In the genomic region with DNA sequence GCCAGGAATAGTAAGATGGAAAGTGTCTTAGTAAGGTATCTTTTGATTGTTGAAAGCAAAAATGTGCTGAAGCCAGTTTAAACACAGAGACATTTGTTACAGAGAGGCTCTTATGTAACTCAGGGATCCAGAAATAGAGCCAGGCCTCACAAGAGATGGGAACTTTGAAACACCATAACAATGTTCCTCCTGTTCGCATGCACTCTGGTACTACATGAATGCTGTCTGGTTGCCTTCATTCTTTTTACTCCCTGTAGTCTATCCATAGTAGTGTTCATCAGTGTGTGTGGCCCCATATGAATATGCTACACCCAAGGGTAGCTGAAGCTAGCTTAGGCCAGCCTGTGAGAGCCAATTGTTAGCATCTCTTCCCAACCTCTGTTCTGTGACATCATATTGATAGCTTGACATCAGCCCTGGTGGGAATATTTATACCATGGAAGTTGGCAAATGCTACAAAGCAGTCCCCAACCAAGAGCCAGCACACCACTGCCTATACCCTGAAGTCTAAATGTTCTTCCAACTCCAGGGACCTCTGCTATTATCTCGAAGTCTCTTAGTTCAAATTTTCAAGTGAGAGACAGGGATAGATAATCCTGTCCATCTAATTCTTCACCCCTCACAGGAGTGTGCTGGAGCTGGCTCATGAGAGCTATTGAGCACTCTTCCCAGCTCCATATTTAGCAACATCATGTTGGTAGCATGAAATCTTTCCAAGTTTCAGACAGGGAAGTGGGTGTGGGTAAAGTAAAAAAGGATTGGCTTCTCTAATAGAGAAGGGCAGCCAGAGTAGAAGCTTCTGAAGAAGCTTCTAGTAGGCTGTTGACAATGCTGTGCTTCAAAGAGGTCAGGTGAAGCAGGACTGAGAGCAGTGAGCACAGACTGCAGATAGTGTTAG, we compare ENCODE assay signal across 22 cellular contexts. TPM values are rescaled to one million over a fixed set of nuclear protein-coding genes. Genes with fewer than 3 reads are reported as not detected.
DNase-seq lines count a peak whose midpoint lies in the region; ATAC-seq, FAIRE-seq and TF ChIP-seq lines count a peak whose summit lies in the region.
"Had no signal": no experiment of that assay in that cellular context is flagged by ENCODE, and none has a peak within 500 bp of the region (broad histone marks: within the 10 kb centered on the region; RNA-seq: fewer than 3 reads in every experiment).

No MANE protein-coding gene starts in this region.

- no peaks in the 10 kb centered on the region for H3K27me3 Mint-ChIP-seq in stimulated activated naive CD8-positive, alpha-beta T cell treated with anti-CD3 and anti-CD28 coated beads, Interleukin-15, Interleukin-2, amounts not matched to agents 100 ng/mL and 50 ng/mL, for 24 hours
- no peaks in the 10 kb centered on the region for H3K27me3 Mint-ChIP-seq in stimulated activated naive CD8-positive, alpha-beta T cell treated with anti-CD3 and anti-CD28 coated beads, Interleukin-15, amount 100 ng/mL, for 72 hours
- no peaks in the 10 kb centered on the region for H3K27me3 Mint-ChIP-seq in nephron progenitor cell (ENCODE audit: low read depth, poor library complexity)
- H3K27me3 Mint-ChIP-seq: activated naive CD4-positive, alpha-beta T cell treated with anti-CD3 and anti-CD28 coated beads, Interleukin-2, amount 50 U/mL, for 24 hours had no signal

- H3K4me3 Mint-ChIP-seq in stimulated activated naive CD8-positive, alpha-beta T cell treated with anti-CD3 and anti-CD28 coated beads, Interleukin-15, Interleukin-2, amounts not matched to agents 100 ng/mL and 50 ng/mL, for 24 hours, result no peak overlapping the region
- H3K4me3 Mint-ChIP-seq in stimulated activated naive CD8-positive, alpha-beta T cell treated with anti-CD3 and anti-CD28 coated beads, Interleukin-15, amount 100 ng/mL, for 72 hours, result no peak overlapping the region
- no peak overlapping the region for H3K4me3 Mint-ChIP-seq in nephron progenitor cell
- H3K4me3 Mint-ChIP-seq: activated naive CD4-positive, alpha-beta T cell treated with anti-CD3 and anti-CD28 coated beads, Interleukin-2, amount 50 U/mL, for 24 hours; mesothelial cell of epicardium had no signal

- no peak for DNase-seq in stimulated activated naive CD8-positive, alpha-beta T cell treated with anti-CD3 and anti-CD28 coated beads, Interleukin-15, amount 100 ng/mL, for 72 hours
- DNase-seq in heart left ventricle (no peak), nephron progenitor cell (no peak), ascending aorta (ENCODE audit: low spot score in 2 of 2) (no peak), H54 (ENCODE audit: insufficient read length, low spot score) (no peak), cortex of kidney (lab: John Stamatoyannopoulos, UW) (no peak)
- DNase-seq: activated CD4-positive, CD25-positive, alpha-beta regulatory T cell; body of pancreas; NCI-H1105; NCI-H2081; posterior cingulate gyrus; stimulated activated CD4-positive, alpha-beta T cell treated with anti-CD3 and anti-CD28 coated beads, Interleukin-4, amount 100 ng/mL, for 24 hours; T1000 had no signal

- H3K27ac ChIP-seq in heart left ventricle, result peak overlapping the region in 11 of 12 donors; percentile 30 to 80 (median 69)
- no peak overlapping the region for H3K27ac ChIP-seq in ascending aorta
- H3K27ac ChIP-seq: BLaER1, body of pancreas had no signal

- H3K4me3 ChIP-seq in heart left ventricle (no peak overlapping the region), ascending aorta (no peak overlapping the region)
- H3K4me3 ChIP-seq: BLaER1, body of pancreas had no signal

- H3K27ac Mint-ChIP-seq in stimulated activated naive CD8-positive, alpha-beta T cell treated with anti-CD3 and anti-CD28 coated beads, Interleukin-15, Interleukin-2, amounts not matched to agents 100 ng/mL and 50 ng/mL, for 24 hours, result peak overlapping the region; percentile 43
- peak overlapping the region in 1 of 2 donors; percentile 29 for H3K27ac Mint-ChIP-seq in stimulated activated naive CD8-positive, alpha-beta T cell treated with anti-CD3 and anti-CD28 coated beads, Interleukin-15, amount 100 ng/mL, for 72 hours
- peak overlapping the region; percentile 44 for H3K27ac Mint-ChIP-seq in nephron progenitor cell
- H3K27ac Mint-ChIP-seq: mesothelial cell of epicardium had no signal

- TF ChIP-seq CTCF in heart left ventricle (IDR thresholded peaks at IDR 0.05) (no peak), nephron progenitor cell (IDR thresholded peaks at IDR 0.05) (no peak), ascending aorta (IDR thresholded peaks at IDR 0.05) (no peak)

- no peaks in the 10 kb centered on the region for H3K9me3 ChIP-seq in heart left ventricle
- no peaks in the 10 kb centered on the region for H3K9me3 ChIP-seq in ascending aorta
- H3K9me3 ChIP-seq: BLaER1, body of pancreas had no signal

- intact Hi-C loops in heart left ventricle (cut with DNase I), result no loop called here
- intact Hi-C loops in ascending aorta (cut with DNase I), result no loop called here

- FAIRE-seq in H54 (lab: Jason Lieb, UNC), result no peak
- FAIRE-seq: frontal cortex, GM18507, RCC 7860, urothelium cell line had no signal

- peaks cover 8% of the 10 kb centered on the region for H3K4me1 Mint-ChIP-seq in stimulated activated naive CD8-positive, alpha-beta T cell treated with anti-CD3 and anti-CD28 coated beads, Interleukin-15, Interleukin-2, amounts not matched to agents 100 ng/mL and 50 ng/mL, for 24 hours (ENCODE audit: low read depth)
- peaks cover 6% of the 10 kb centered on the region for H3K4me1 Mint-ChIP-seq in stimulated activated naive CD8-positive, alpha-beta T cell treated with anti-CD3 and anti-CD28 coated beads, Interleukin-15, amount 100 ng/mL, for 72 hours
- peaks cover 6% of the 10 kb centered on the region for H3K4me1 Mint-ChIP-seq in nephron progenitor cell

- 44 to 61% (median 53%) methylated on average over 2 of the region's 2 CpGs for WGBS in heart left ventricle, 4 donors

- H3K36me3 ChIP-seq in heart left ventricle (peaks cover 0 to 98% (median 94%) of the 10 kb centered on the region in 9 donors), ascending aorta (peaks cover 60 to 68% of the 10 kb centered on the region in 2 donors)

- H3K27me3 ChIP-seq in heart left ventricle, result no peaks in the 10 kb centered on the region
- H3K27me3 ChIP-seq in ascending aorta, result no peaks in the 10 kb centered on the region
- H3K27me3 ChIP-seq: BLaER1, body of pancreas had no signal

- TF ChIP-seq POLR2A in heart left ventricle (IDR thresholded peaks at IDR 0.05) (no peak), H54 (IDR thresholded peaks at IDR 0.05; ENCODE audit: low read depth, low read length) (no peak)

- H3K9me3 Mint-ChIP-seq in stimulated activated naive CD8-positive, alpha-beta T cell treated with anti-CD3 and anti-CD28 coated beads, Interleukin-15, Interleukin-2, amounts not matched to agents 100 ng/mL and 50 ng/mL, for 24 hours, result no peaks in the 10 kb centered on the region
- no peaks in the 10 kb centered on the region for H3K9me3 Mint-ChIP-seq in stimulated activated naive CD8-positive, alpha-beta T cell treated with anti-CD3 and anti-CD28 coated beads, Interleukin-15, amount 100 ng/mL, for 72 hours
- no peaks in the 10 kb centered on the region for H3K9me3 Mint-ChIP-seq in nephron progenitor cell
- H3K9me3 Mint-ChIP-seq: activated naive CD4-positive, alpha-beta T cell treated with anti-CD3 and anti-CD28 coated beads, Interleukin-2, amount 50 U/mL, for 24 hours; mesothelial cell of epicardium had no signal

- peaks cover 74% of the 10 kb centered on the region for H3K36me3 Mint-ChIP-seq in stimulated activated naive CD8-positive, alpha-beta T cell treated with anti-CD3 and anti-CD28 coated beads, Interleukin-15, Interleukin-2, amounts not matched to agents 100 ng/mL and 50 ng/mL, for 24 hours (ENCODE audit: low read depth)
- H3K36me3 Mint-ChIP-seq in nephron progenitor cell (ENCODE audit: low read depth), result peaks cover 58% of the 10 kb centered on the region

- H3K4me1 ChIP-seq in heart left ventricle (peaks cover 0 to 44% (median 22%) of the 10 kb centered on the region in 12 donors), ascending aorta (peaks cover 0 to under 1% of the 10 kb centered on the region in 2 donors)

- ATAC-seq in stimulated activated naive CD8-positive, alpha-beta T cell treated with anti-CD3 and anti-CD28 coated beads, Interleukin-15, amount 100 ng/mL, for 72 hours, result no peak
- ATAC-seq in heart left ventricle (peak; percentile 84 to 91 (median 90)), GM18861 (IDR thresholded peaks at IDR 0.05; ENCODE audit: unreplicated experiment) (no peak)
- ATAC-seq: body of pancreas had no signal

RNA-seq across cellular contexts. Expression of gene NDUFAF5, which starts 7.0 kb away (rescaled TPM):
- total RNA-seq in heart left ventricle (10 to 100 TPM; 34.7 to 72.3 (median 55.5) TPM), ascending aorta (84.3 TPM)
- polyA plus RNA-seq in heart left ventricle, result 10 to 100 TPM; 38.9 to 72.0 TPM

RNA-seq across cellular contexts. Expression of gene ESF1, which starts 7.1 kb away (rescaled TPM):
- total RNA-seq in heart left ventricle (10 to 100 TPM in 7 of 9 donors, 1 to 10 TPM in 2; 8.9 to 17.8 (median 14.0) TPM), ascending aorta (5.7 TPM)
- 10 to 100 TPM; 12.1 to 19.0 TPM for polyA plus RNA-seq in heart left ventricle

Comparison
In these comparisons a context has a peak if more than half of its experiments do, and no peak if none do; other contexts are left out.
1. ATAC-seq: peak in heart left ventricle (4 of 4); none in stimulated activated naive CD8-positive, alpha-beta T cell treated with anti-CD3 and anti-CD28 coated beads, Interleukin-15, amount 100 ng/mL, for 72 hours (single experiment) and GM18861 (single experiment).
2. H3K27ac ChIP-seq: peak in heart left ventricle (11 of 12); none in ascending aorta (0 of 2).